1 cellular context compared by ENCODE assay signal in the genomic region with DNA sequence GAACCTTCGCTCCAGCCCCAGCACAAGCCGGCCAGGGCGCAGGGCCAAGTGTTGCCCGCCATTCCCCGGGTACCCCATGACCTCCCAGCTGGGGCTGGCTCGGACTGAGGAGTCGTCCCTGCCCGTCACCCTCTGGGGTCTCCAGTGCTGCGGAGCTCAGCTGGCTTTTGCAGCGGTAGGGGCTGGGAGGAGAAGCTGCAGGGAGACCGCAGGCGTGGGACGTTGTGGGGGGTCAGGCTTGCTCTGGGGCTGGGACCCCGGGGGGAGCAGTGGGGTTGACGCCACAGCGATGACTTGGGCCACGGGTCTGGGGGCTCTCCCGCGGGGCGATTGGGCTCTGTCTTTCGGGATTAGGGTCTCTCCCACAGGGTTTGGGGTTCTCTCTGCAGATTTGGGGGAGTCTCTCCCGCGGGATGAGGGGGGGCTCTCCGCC.
TF ChIP-seq lines count a peak whose summit lies in the region.

No MANE protein-coding gene starts in this region.

TF ChIP-seq in K562, 482 proteins besides CTCF, POLR2A, EP300 and RAD21:
- TF ChIP-seq MTA1 (IDR thresholded peaks at IDR 0.05; ENCODE audit: borderline replicate concordance): 0 out of 2 replicates have a peak, but pooled peaks have one; percentile 18
- TF ChIP-seq MAZ (CRISPR knock-in tag; conservative IDR thresholded peaks at IDR 0.05 in 1 of 2, IDR thresholded peaks at IDR 0.05 in 1 of 2): no peak
- TF ChIP-seq NFIC (IDR thresholded peaks at IDR 0.05): peak; percentile 30; the same call in 1 of the 2 replicates
TF ChIP-seq in K562: peak in this region for 2.
